8 cellular contexts compared by ENCODE assay signal in genomic region chr15:74616020-74616939, GRCh38. TPM values are rescaled to one million over a fixed set of nuclear protein-coding genes. Genes with fewer than 3 reads are reported as not detected.
DNase-seq lines count a peak whose midpoint lies in the region; ATAC-seq and TF ChIP-seq lines count a peak whose summit lies in the region.

No MANE protein-coding gene starts in this region.

- peaks cover 0 to 25% of the 10 kb centered on the region in 2 donors for H3K36me3 ChIP-seq in left lung

- intact Hi-C loops in activated CD4-positive, alpha-beta T cell treated with anti-CD3 and anti-CD28 coated beads for 36 hours (cut with DNase I, micrococcal nuclease), result loop anchor here in 1 of 2 experiments (5.0 to 10.0 kb wide), 3 partner anchors 286 to 1286 kb away; partner anchors contain the start of genes FBXO22, IMP3 and SNX33
- intact Hi-C loops in left lung (cut with DNase I), result loop anchor here in 1 of 2 donors (10.0 kb wide), 1 partner anchor 71 kb away; the partner anchor contains the start of gene ARID3B

- H3K4me1 ChIP-seq in left lung, result peaks cover 20 to 49% of the 10 kb centered on the region in 2 donors

- POLR2A ChIA-PET in activated CD4-positive, alpha-beta T cell treated with anti-CD3 and anti-CD28 coated beads for 36 hours (lab: Charles Lee), result interaction anchor here (1.0 to 1.7 kb wide), 3 partner anchors 76 to 171 kb away, joined by 3 to 8 read pairs (median 4); partner anchors contain the start of gene ARID3B

- H3K36me3 Mint-ChIP-seq in activated CD4-positive, alpha-beta T cell treated with anti-CD3 and anti-CD28 coated beads for 36 hours (ENCODE audit: low read depth), result peaks cover 35% of the 10 kb centered on the region

- no peaks in the 10 kb centered on the region for H3K9me3 Mint-ChIP-seq in activated CD4-positive, alpha-beta T cell treated with anti-CD3 and anti-CD28 coated beads for 36 hours (ENCODE audit: low read depth)

- H3K4me1 Mint-ChIP-seq in activated CD4-positive, alpha-beta T cell treated with anti-CD3 and anti-CD28 coated beads for 36 hours, result peaks cover 47% of the 10 kb centered on the region

- DNase-seq in NCI-H1694 (lab: John Stamatoyannopoulos, UW) (peak; percentile 16), NCI-H1694 treated with DMSO at 0.1 percent for 48 hours (lab: John Stamatoyannopoulos, UW) (no peak), LHCN-M2 (ENCODE audit: low read depth) (peak; percentile 61), left lung (peak; percentile 86 to 87)
- peak; percentile 83 for DNase-seq in activated CD4-positive, alpha-beta T cell treated with anti-CD3 and anti-CD28 coated beads for 36 hours
- peak; percentile 52 to 55 for DNase-seq in stimulated activated CD4-positive, alpha-beta T cell treated with anti-CD3 and anti-CD28 coated beads, Interleukin-2, amount 100 ng/mL, for 48 hours

- TF ChIP-seq CTCF in left lung (IDR thresholded peaks at IDR 0.05), result no peak

- ATAC-seq in activated CD4-positive, alpha-beta T cell treated with anti-CD3 and anti-CD28 coated beads for 36 hours, result no peak
- ATAC-seq in left lung (peak; percentile 19), GM19452 (IDR thresholded peaks at IDR 0.05; ENCODE audit: unreplicated experiment) (no peak)

- H3K27me3 ChIP-seq in left lung, result no peaks in the 10 kb centered on the region

- H3K9me3 ChIP-seq in left lung, result no peaks in the 10 kb centered on the region

- CTCF ChIA-PET in activated CD4-positive, alpha-beta T cell treated with anti-CD3 and anti-CD28 coated beads for 36 hours (lab: Charles Lee), result interaction anchor here (0.5 to 13.6 kb wide), 14 partner anchors 10 to 407 kb away, joined by 3 to 170 read pairs (median 4); partner anchors contain the start of genes CSK and UBL7

- H3K4me3 ChIP-seq in left lung, result peak overlapping the region; percentile 99 to 100

- H3K27ac ChIP-seq in cingulate gyrus (ENCODE audit: low read depth, low read length) (peak overlapping the region; percentile 93), left lung (peak overlapping the region; percentile 94 to 97)

- peak overlapping the region; percentile 93 for H3K4me3 Mint-ChIP-seq in activated CD4-positive, alpha-beta T cell treated with anti-CD3 and anti-CD28 coated beads for 36 hours

- peak overlapping the region; percentile 92 for H3K27ac Mint-ChIP-seq in activated CD4-positive, alpha-beta T cell treated with anti-CD3 and anti-CD28 coated beads for 36 hours

- no peaks in the 10 kb centered on the region for H3K27me3 Mint-ChIP-seq in activated CD4-positive, alpha-beta T cell treated with anti-CD3 and anti-CD28 coated beads for 36 hours

RNA-seq across cellular contexts. Expression of gene CLK3, which starts 0.6 kb away (rescaled TPM):
- total RNA-seq in LHCN-M2 (2014; rRNA removed), result 60.5 and 81.1 TPM in 2 replicates
- polyA plus RNA-seq in LHCN-M2 (2012), result 51.2 TPM
- 100 to 1,000 TPM; 130 to 175 TPM for total RNA-seq in activated CD4-positive, alpha-beta T cell treated with anti-CD3 and anti-CD28 coated beads for 36 hours
- total RNA-seq in left lung, result 10 to 100 TPM; 58.0 to 70.0 TPM
